In the genomic region with DNA sequence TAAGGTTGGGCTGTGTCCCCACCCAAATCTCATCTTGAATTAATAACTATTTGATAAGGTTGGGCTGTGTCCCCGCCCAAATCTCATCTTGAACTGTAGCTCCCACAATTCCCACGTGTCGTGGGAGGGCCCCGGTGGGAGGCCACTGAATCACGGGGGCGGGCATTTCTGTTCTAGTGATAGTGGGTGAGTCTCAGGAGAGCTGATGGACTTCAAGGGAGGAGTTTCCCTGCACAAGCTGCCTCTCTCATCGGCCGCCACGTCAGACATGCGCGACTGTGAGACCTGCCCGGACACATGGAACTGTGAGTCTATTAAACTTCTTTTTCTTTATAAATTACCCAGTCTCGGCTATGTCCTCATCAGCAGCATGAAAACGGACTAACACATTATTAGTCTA, we compare ENCODE assay signal across 18 cellular contexts.
"Had no signal": no experiment of that assay in that cellular context is flagged by ENCODE, and none has a peak within 500 bp of the region (broad histone marks: within the 10 kb centered on the region; RNA-seq: fewer than 3 reads in every experiment).

No MANE protein-coding gene starts in this region.

- H3K9me3 ChIP-seq: SJSA1 had no signal

- H3K27ac ChIP-seq: brain microvascular endothelial cell, cardiac muscle cell, SJSA1 had no signal

- H3K4me1 ChIP-seq: SJSA1 had no signal

- H3K9me3 Mint-ChIP-seq: activated naive CD4-positive, alpha-beta T cell treated with anti-CD3 and anti-CD28 coated beads for 36 hours had no signal

- H3K27ac Mint-ChIP-seq: activated naive CD4-positive, alpha-beta T cell treated with anti-CD3 and anti-CD28 coated beads for 36 hours; activated naive CD8-positive, alpha-beta T cell had no signal

- H3K27me3 Mint-ChIP-seq: activated naive CD8-positive, alpha-beta T cell had no signal

- DNase-seq: activated CD4-positive, alpha-beta T cell treated with anti-CD3 and anti-CD28 coated beads for 4 hours; activated gamma-delta T cell; activated naive CD4-positive, alpha-beta T cell treated with anti-CD3 and anti-CD28 coated beads for 36 hours; activated T-cell treated with anti-CD3 and anti-CD28 coated beads, Interleukin-2, amount 50 U/mL, for 1 hour; brain microvascular endothelial cell; Karpas-422; NCI-H1105 treated with DMSO at 0.1 percent for 48 hours; NCI-H1436 treated with DMSO at 0.1 percent for 48 hours; NCI-H187; NCI-H2081; NCI-H510A treated with DMSO at 0.1 percent for 48 hours; SHP77; SW 1271 had no signal

- H3K27me3 ChIP-seq: brain microvascular endothelial cell, cardiac muscle cell, SJSA1 had no signal

- H3K36me3 ChIP-seq: cardiac muscle cell had no signal

- H3K4me3 ChIP-seq: cardiac muscle cell, SJSA1 had no signal

- H3K4me3 Mint-ChIP-seq: activated naive CD4-positive, alpha-beta T cell treated with anti-CD3 and anti-CD28 coated beads for 36 hours; activated naive CD8-positive, alpha-beta T cell had no signal

- ATAC-seq: activated CD4-positive, CD25-positive, alpha-beta regulatory T cell treated with anti-CD3 and anti-CD28 coated beads, Interleukin-2, amount 50 U/mL, for 24 hours; SK-N-SH treated with all-trans-retinoic acid at 6 μM for 48 hours had no signal
